In genomic region chr2:25354116-25354515, GRCh38 we compare ENCODE assay signal across 21 cellular contexts.
"Had no signal": no experiment of that assay in that cellular context is flagged by ENCODE, and none has a peak within 500 bp of the region (broad histone marks: within the 10 kb centered on the region; RNA-seq: fewer than 3 reads in every experiment).

No MANE protein-coding gene starts in this region.

- H3K79me2 ChIP-seq: hepatocyte had no signal

- DNase-seq: activated CD8-positive, alpha-beta memory T cell treated with anti-CD3 and anti-CD28 coated beads, Interleukin-2, amount 10 ng/mL, durations not matched to agents 7 days and 5 days; activated CD8-positive, alpha-beta T cell treated with anti-CD3 and anti-CD28 coated beads, Interleukin-2, amount 10 ng/mL, durations not matched to agents 7 days and 5 days; activated naive CD8-positive, alpha-beta T cell treated with anti-CD3 and anti-CD28 coated beads, Interleukin-2, amount 50 U/mL, for 24 hours; activated T-cell treated with anti-CD3 and anti-CD28 coated beads, Interleukin-2, amount 50 U/mL, for 48 hours; amygdala; caudate nucleus; cortex of kidney; effector memory CD8-positive, alpha-beta T cell; erythroblast; islet precursor cell; left ventricle myocardium superior; mucosa of descending colon; stimulated activated CD4-positive, alpha-beta T cell treated with anti-CD3 and anti-CD28 coated beads, Interleukin-12 subunit alpha, Interleukin-12 subunit beta, amount 100 ng/mL, for 4 hours; stimulated activated CD4-positive, alpha-beta T cell treated with anti-CD3 and anti-CD28 coated beads, Interleukin-4, amount 100 ng/mL, for 1 hour; stimulated activated naive CD8-positive, alpha-beta T cell treated with anti-CD3 and anti-CD28 coated beads, Interleukin-15, Interleukin-2, amounts not matched to agents 100 U/mL and 50 U/mL, for 24 hours; testis; transverse colon had no signal

- H3K27ac ChIP-seq: gastroesophageal sphincter, hepatocyte, skin epidermis, testis, transverse colon had no signal

- H3K27me3 ChIP-seq: gastroesophageal sphincter, hepatocyte, testis, transverse colon had no signal

- ATAC-seq: activated CD8-positive, alpha-beta memory T cell treated with anti-CD3 and anti-CD28 coated beads, Interleukin-2, amount 10 ng/mL, durations not matched to agents 7 days and 5 days; activated CD8-positive, alpha-beta T cell treated with anti-CD3 and anti-CD28 coated beads, Interleukin-2, amount 10 ng/mL, durations not matched to agents 7 days and 5 days; effector memory CD8-positive, alpha-beta T cell; gastroesophageal sphincter; left ventricle myocardium superior; mucosa of descending colon; sciatic nerve; stimulated activated naive CD8-positive, alpha-beta T cell treated with anti-CD3 and anti-CD28 coated beads, Interleukin-15, Interleukin-2, amounts not matched to agents 100 U/mL and 50 U/mL, for 24 hours had no signal

- H3K4me3 ChIP-seq: gastroesophageal sphincter, hepatocyte, mucosa of descending colon, skin epidermis, testis, transverse colon had no signal

- H3K9me3 ChIP-seq: gastroesophageal sphincter, mucosa of descending colon, testis, transverse colon had no signal

- H3K4me1 ChIP-seq: testis, transverse colon had no signal

- H2AFZ ChIP-seq: hepatocyte had no signal

- H3K4me2 ChIP-seq: hepatocyte had no signal

- H3K36me3 ChIP-seq: gastroesophageal sphincter, transverse colon had no signal
